ENCODE assay signal across 28 cellular contexts in genomic region chr11:79950172-79950571, GRCh38.
DNase-seq lines count a peak whose midpoint lies in the region; ATAC-seq, FAIRE-seq and TF ChIP-seq lines count a peak whose summit lies in the region.
"Had no signal": no experiment of that assay in that cellular context is flagged by ENCODE, and none has a peak within 500 bp of the region (broad histone marks: within the 10 kb centered on the region; RNA-seq: fewer than 3 reads in every experiment).

No MANE protein-coding gene starts in this region.

- H3K9ac ChIP-seq in neural cell (ENCODE audit: low read length) = no peak overlapping the region

- TF ChIP-seq POLR2A in GM12891 (IDR thresholded peaks at IDR 0.05; ENCODE audit: low read depth, low read length) = no peak

- TF ChIP-seq CTCF in epithelial cell of proximal tubule (conservative IDR thresholded peaks at IDR 0.05; ENCODE audit: low read depth, low read length) = peak; percentile 33
- no peak for TF ChIP-seq CTCF in neural cell (IDR thresholded peaks at IDR 0.05; ENCODE audit: poor library complexity, severe bottlenecking)

- no peaks in the 10 kb centered on the region for H4K20me1 ChIP-seq in neural cell (ENCODE audit: insufficient read depth)

- no peaks in the 10 kb centered on the region for H3K27me3 ChIP-seq in H7 (ENCODE audit: control insufficient read depth, insufficient read depth, low read length)
- no peaks in the 10 kb centered on the region for H3K27me3 ChIP-seq in neural cell (ENCODE audit: insufficient read depth, low read depth, low read length)
- H3K27me3 ChIP-seq: Peyer's patch had no signal

- no peaks in the 10 kb centered on the region for H3K36me3 ChIP-seq in H7 (replicated peaks; ENCODE audit: control insufficient read depth, insufficient read depth, low read length)
- no peaks in the 10 kb centered on the region for H3K36me3 ChIP-seq in neural cell (ENCODE audit: insufficient read depth, low read length)
- H3K36me3 ChIP-seq: Peyer's patch had no signal

- no peak overlapping the region for H3K4me2 ChIP-seq in neural cell (ENCODE audit: low read length)
- H3K4me2 ChIP-seq: A549 had no signal

- no peak overlapping the region for H2AFZ ChIP-seq in neural cell (ENCODE audit: low read depth, low read length)

- H3K9me3 ChIP-seq in neural cell (ENCODE audit: low read length) = no peaks in the 10 kb centered on the region
- H3K9me3 ChIP-seq: A549, Caco-2, Peyer's patch had no signal

- H3K27ac ChIP-seq in neural cell (ENCODE audit: low read length) = peak overlapping the region; percentile 68
- H3K27ac ChIP-seq: A549, Peyer's patch, SK-N-MC had no signal

- peak; percentile 1 for DNase-seq in H7
- DNase-seq in NCI-H526 treated with DMSO at 0.1 percent for 48 hours (lab: John Stamatoyannopoulos, UW) = peak; percentile 64
- no peak for DNase-seq in epithelial cell of proximal tubule (ENCODE audit: low read depth)
- no peak for DNase-seq in GM12891 (ENCODE audit: insufficient read length, low spot score)
- no peak for DNase-seq in stimulated activated CD4-positive, alpha-beta T cell treated with anti-CD3 and anti-CD28 coated beads, Interleukin-1b, Interleukin-23, amount 100 ng/mL, for 48 hours
- DNase-seq in KG1 (lab: John Stamatoyannopoulos, UW) = no peak
- DNase-seq: AML-193; C1 segment of cervical spinal cord; Caco-2; CD8-positive, alpha-beta T cell; DMS 273 treated with DMSO at 0.1 percent for 48 hours; DMS79; EL; GDM1; Kasumi-1; NCI-H1105 treated with DMSO at 0.1 percent for 48 hours; NCI-H146; NCI-H1930; NCI-H446 treated with DMSO at 0.1 percent for 48 hours; NCI-H69; Peyer's patch; SHP77 treated with DMSO at 0.1 percent for 48 hours had no signal

- H3K79me2 ChIP-seq in neural cell (replicated peaks; ENCODE audit: insufficient read depth, low read length) = no peaks in the 10 kb centered on the region

- no peak overlapping the region for H3K4me3 ChIP-seq in H7 (ENCODE audit: insufficient read depth, low read depth, low read length)
- no peak overlapping the region for H3K4me3 ChIP-seq in epithelial cell of proximal tubule (ENCODE audit: low read depth, low read length)
- H3K4me3 ChIP-seq in neural cell (ENCODE audit: low read length) = peak overlapping the region; percentile 3
- H3K4me3 ChIP-seq: A549, Peyer's patch, SK-N-MC had no signal

- H3K9me2 ChIP-seq in neural cell (ENCODE audit: insufficient read depth, low read length) = no peaks in the 10 kb centered on the region

- H3F3A ChIP-seq in neural cell (ENCODE audit: insufficient read depth, low read length, poor library complexity, severe bottlenecking) = no peaks in the 10 kb centered on the region

- FAIRE-seq in GM12891 (lab: Jason Lieb, UNC) = no peak
- FAIRE-seq: A549, GM12892, HepG2 had no signal

- no peak for TF ChIP-seq RAD21 in neural cell (conservative IDR thresholded peaks at IDR 0.05)

- no peak for ATAC-seq in GM21737 (IDR thresholded peaks at IDR 0.05; ENCODE audit: unreplicated experiment)
- ATAC-seq: A549; CD8-positive, alpha-beta T cell; HepG2 had no signal

- no peak for TF ChIP-seq EP300 in neural cell (conservative IDR thresholded peaks at IDR 0.05; ENCODE audit: poor library complexity, severe bottlenecking)

TF ChIP-seq in neural cell, 6 proteins besides CTCF, POLR2A, EP300 and RAD21:
- TF ChIP-seq, protein P1, sequence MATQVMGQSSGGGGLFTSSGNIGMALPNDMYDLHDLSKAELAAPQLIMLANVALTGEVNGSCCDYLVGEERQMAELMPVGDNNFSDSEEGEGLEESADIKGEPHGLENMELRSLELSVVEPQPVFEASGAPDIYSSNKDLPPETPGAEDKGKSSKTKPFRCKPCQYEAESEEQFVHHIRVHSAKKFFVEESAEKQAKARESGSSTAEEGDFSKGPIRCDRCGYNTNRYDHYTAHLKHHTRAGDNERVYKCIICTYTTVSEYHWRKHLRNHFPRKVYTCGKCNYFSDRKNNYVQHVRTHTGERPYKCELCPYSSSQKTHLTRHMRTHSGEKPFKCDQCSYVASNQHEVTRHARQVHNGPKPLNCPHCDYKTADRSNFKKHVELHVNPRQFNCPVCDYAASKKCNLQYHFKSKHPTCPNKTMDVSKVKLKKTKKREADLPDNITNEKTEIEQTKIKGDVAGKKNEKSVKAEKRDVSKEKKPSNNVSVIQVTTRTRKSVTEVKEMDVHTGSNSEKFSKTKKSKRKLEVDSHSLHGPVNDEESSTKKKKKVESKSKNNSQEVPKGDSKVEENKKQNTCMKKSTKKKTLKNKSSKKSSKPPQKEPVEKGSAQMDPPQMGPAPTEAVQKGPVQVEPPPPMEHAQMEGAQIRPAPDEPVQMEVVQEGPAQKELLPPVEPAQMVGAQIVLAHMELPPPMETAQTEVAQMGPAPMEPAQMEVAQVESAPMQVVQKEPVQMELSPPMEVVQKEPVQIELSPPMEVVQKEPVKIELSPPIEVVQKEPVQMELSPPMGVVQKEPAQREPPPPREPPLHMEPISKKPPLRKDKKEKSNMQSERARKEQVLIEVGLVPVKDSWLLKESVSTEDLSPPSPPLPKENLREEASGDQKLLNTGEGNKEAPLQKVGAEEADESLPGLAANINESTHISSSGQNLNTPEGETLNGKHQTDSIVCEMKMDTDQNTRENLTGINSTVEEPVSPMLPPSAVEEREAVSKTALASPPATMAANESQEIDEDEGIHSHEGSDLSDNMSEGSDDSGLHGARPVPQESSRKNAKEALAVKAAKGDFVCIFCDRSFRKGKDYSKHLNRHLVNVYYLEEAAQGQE (IDR thresholded peaks at IDR 0.05; ENCODE audit: borderline replicate concordance) = no peak
- TF ChIP-seq POLR2AphosphoS5 (IDR thresholded peaks at IDR 0.05) (no peak), MXI1 (conservative IDR thresholded peaks at IDR 0.05; ENCODE audit: poor library complexity, severe bottlenecking) (no peak), SMC3 (conservative IDR thresholded peaks at IDR 0.05; ENCODE audit: poor library complexity) (no peak), TAF1 (IDR thresholded peaks at IDR 0.05; ENCODE audit: low read depth) (no peak), EZH2 (IDR thresholded peaks at IDR 0.05; ENCODE audit: borderline replicate concordance, insufficient read depth, low read length, poor library complexity, severe bottlenecking) (no peak)
TF ChIP-seq in neural cell: peak in this region for 0.

TF ChIP-seq in GM12891, 5 proteins besides CTCF, POLR2A, EP300 and RAD21:
- TF ChIP-seq POLR2AphosphoS5 (IDR thresholded peaks at IDR 0.05; ENCODE audit: low read depth, low read length) (no peak), SPI1 (IDR thresholded peaks at IDR 0.05; ENCODE audit: low read depth, low read length) (no peak), PAX5 (IDR thresholded peaks at IDR 0.05; ENCODE audit: insufficient read depth, low read length, severe bottlenecking) (no peak), TAF1 (IDR thresholded peaks at IDR 0.05; ENCODE audit: low read depth, low read length) (no peak), POU2F2 (IDR thresholded peaks at IDR 0.05; ENCODE audit: low read depth, low read length) (no peak)

Comparison
In these comparisons a context has a peak if more than half of its experiments do, and no peak if none do; other contexts are left out.
1. DNase-seq: peak in H7 (single experiment) and NCI-H526 treated with DMSO at 0.1 percent for 48 hours (single experiment); none in epithelial cell of proximal tubule (single experiment), GM12891 (single experiment), stimulated activated CD4-positive, alpha-beta T cell treated with anti-CD3 and anti-CD28 coated beads, Interleukin-1b, Interleukin-23, amount 100 ng/mL, for 48 hours (single experiment) and KG1 (single experiment).